Comparison of ENCODE assay signal across 26 cellular contexts in genomic region chr19:7210359-7210758, GRCh38.
"Had no signal": no experiment of that assay in that cellular context is flagged by ENCODE, and none has a peak within 500 bp of the region (broad histone marks: within the 10 kb centered on the region; RNA-seq: fewer than 3 reads in every experiment).

No MANE protein-coding gene starts in this region.

- H3K36me3 ChIP-seq: lower lobe of right lung, stomach, thoracic aorta, tibial artery, uterus had no signal

- DNase-seq: hippocampal formation; kidney glomerular epithelial cell; left cardiac atrium; lower lobe of right lung; mammary epithelial cell; mesenchymal stem cell; naive thymus-derived CD8-positive, alpha-beta T cell; psoas muscle; stimulated activated CD4-positive, alpha-beta T cell treated with anti-CD3 and anti-CD28 coated beads, Interleukin-12 subunit alpha, Interleukin-12 subunit beta, amount 100 ng/mL, for 4 hours; stimulated activated CD4-positive, alpha-beta T cell treated with anti-CD3 and anti-CD28 coated beads, Interleukin-15, amount 100 ng/mL, for 24 hours; stimulated activated CD4-positive, alpha-beta T cell treated with anti-CD3 and anti-CD28 coated beads, Interleukin-2, amount 100 ng/mL, for 24 hours; stimulated activated CD4-positive, alpha-beta T cell treated with anti-CD3 and anti-CD28 coated beads, Interleukin-4, amount 100 ng/mL, for 1 hour; stimulated activated naive B cell treated with anti-CD40 and anti-IgM and Interleukin-4, amounts not matched to agents 10 μg/mL and 1 μg/mL and 100 μg/mL, for 72 hours; stimulated activated naive CD8-positive, alpha-beta T cell treated with anti-CD3 and anti-CD28 coated beads, Interleukin-15, Interleukin-2, amounts not matched to agents 100 U/mL and 50 U/mL, for 24 hours; stomach; tibial artery; trophoblast cell; uterus had no signal

- H3K27me3 Mint-ChIP-seq: naive thymus-derived CD8-positive, alpha-beta T cell; stimulated activated naive B cell treated with anti-CD40 and anti-IgM and Interleukin-4, amounts not matched to agents 10 μg/mL and 1 μg/mL and 100 μg/mL, for 72 hours had no signal

- H3K4me1 ChIP-seq: parathyroid adenoma had no signal

- H3K36me3 Mint-ChIP-seq: naive thymus-derived CD8-positive, alpha-beta T cell; stimulated activated naive B cell treated with anti-CD40 and anti-IgM and Interleukin-4, amounts not matched to agents 10 μg/mL and 1 μg/mL and 100 μg/mL, for 72 hours had no signal

- H3K27ac Mint-ChIP-seq: stimulated activated naive B cell treated with anti-CD40 and anti-IgM and Interleukin-4, amounts not matched to agents 10 μg/mL and 1 μg/mL and 100 μg/mL, for 72 hours had no signal

- FAIRE-seq: keratinocyte had no signal

- H3K9me3 Mint-ChIP-seq: nephron, neural crest cell had no signal

- H3K4me3 Mint-ChIP-seq: naive thymus-derived CD8-positive, alpha-beta T cell; nephron; neural crest cell; stimulated activated naive B cell treated with anti-CD40 and anti-IgM and Interleukin-4, amounts not matched to agents 10 μg/mL and 1 μg/mL and 100 μg/mL, for 72 hours had no signal

- H3K27me3 ChIP-seq: stomach, tibial artery, uterus had no signal

- H3K4me3 ChIP-seq: lower lobe of right lung, psoas muscle, skin epidermis, stomach, thoracic aorta, tibial artery, uterus had no signal

- H3K9ac ChIP-seq: parathyroid adenoma had no signal

- ATAC-seq: left cardiac atrium; left lobe of liver; lower lobe of right lung; naive thymus-derived CD8-positive, alpha-beta T cell; sciatic nerve; stimulated activated naive B cell treated with anti-CD40 and anti-IgM and Interleukin-4, amounts not matched to agents 10 μg/mL and 1 μg/mL and 100 μg/mL, for 72 hours; stimulated activated naive CD8-positive, alpha-beta T cell treated with anti-CD3 and anti-CD28 coated beads, Interleukin-15, Interleukin-2, amounts not matched to agents 100 U/mL and 50 U/mL, for 24 hours had no signal

- H3K9me3 ChIP-seq: lower lobe of right lung, psoas muscle, stomach, thoracic aorta, tibial artery, uterus had no signal

- H2AFZ ChIP-seq: parathyroid adenoma had no signal

- H3K27ac ChIP-seq: lower lobe of right lung, parathyroid adenoma, skin epidermis, thoracic aorta had no signal
